ENCODE assay signal across 1 cellular context in genomic region chr14:95835331-95835730, GRCh38.
TF ChIP-seq lines count a peak whose summit lies in the region.

No MANE protein-coding gene starts in this region.

TF ChIP-seq in HepG2, 621 proteins besides CTCF, POLR2A, EP300 and RAD21 (continued from another document):
- TF ChIP-seq GLMP (CRISPR knock-in tag; IDR thresholded peaks at IDR 0.05; ENCODE audit: borderline replicate concordance) (no peak), WIZ (CRISPR knock-in tag; IDR thresholded peaks at IDR 0.05) (no peak), EEA1 (CRISPR knock-in tag; IDR thresholded peaks at IDR 0.05; ENCODE audit: borderline replicate concordance) (no peak), MAFK (conservative IDR thresholded peaks at IDR 0.05 in 1 of 2, IDR thresholded peaks at IDR 0.05 in 1 of 2; ENCODE audit: low read length in 2 of 2) (no peak), NFYC (CRISPR knock-in tag; IDR thresholded peaks at IDR 0.05) (no peak), FUBP1 (CRISPR knock-in tag; IDR thresholded peaks at IDR 0.05; ENCODE audit: borderline replicate concordance) (no peak)
